Comparison of ENCODE assay signal across 11 cellular contexts in the genomic region with DNA sequence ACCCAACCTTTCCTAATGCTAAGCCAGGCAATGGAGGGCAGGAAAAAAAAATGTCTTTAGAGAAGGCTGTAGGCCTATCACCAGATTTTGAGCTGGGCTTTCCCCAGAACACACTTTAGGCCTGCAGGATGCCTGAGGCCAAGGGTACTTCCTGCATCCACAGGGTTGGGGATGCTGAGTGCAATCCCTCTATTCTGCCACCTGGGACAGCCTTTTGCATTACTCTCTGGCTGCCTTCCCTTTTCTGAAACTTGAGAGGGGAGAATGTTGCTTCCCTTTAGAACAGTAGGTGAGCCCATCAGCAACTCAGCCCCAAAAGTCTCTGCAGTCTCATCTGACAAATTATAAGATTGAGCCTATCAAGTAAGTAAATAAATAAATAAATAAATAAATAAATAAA.
DNase-seq lines count a peak whose midpoint lies in the region; ATAC-seq and TF ChIP-seq lines count a peak whose summit lies in the region.
"Had no signal": no experiment of that assay in that cellular context is flagged by ENCODE, and none has a peak within 500 bp of the region (broad histone marks: within the 10 kb centered on the region; RNA-seq: fewer than 3 reads in every experiment).

No MANE protein-coding gene starts in this region.

- POLR2A ChIA-PET in OCI-LY7 (lab: Charles Lee) = interaction anchor here (0.5 to 1.6 kb wide), 8 partner anchors 10 to 140 kb away, joined by 3 to 12 read pairs (median 4); no protein-coding TSS in a partner anchor

- H3K36me3 Mint-ChIP-seq in glutamatergic neuron (ENCODE audit: unreplicated experiment) = no peaks in the 10 kb centered on the region

- H3K9me3 Mint-ChIP-seq in glutamatergic neuron (ENCODE audit: unreplicated experiment) = peaks cover 2% of the 10 kb centered on the region

- no peaks in the 10 kb centered on the region for H3K36me3 ChIP-seq in H7 (replicated peaks; ENCODE audit: control insufficient read depth, insufficient read depth, low read length)
- no peaks in the 10 kb centered on the region for H3K36me3 ChIP-seq in OCI-LY7 (ENCODE audit: insufficient read depth, low read length)

- no peak overlapping the region for H3K4me3 Mint-ChIP-seq in glutamatergic neuron (ENCODE audit: unreplicated experiment)

- no peak overlapping the region for H2AFZ ChIP-seq in OCI-LY7 (ENCODE audit: low read length)

- no peaks in the 10 kb centered on the region for H3K27me3 ChIP-seq in H7 (ENCODE audit: control insufficient read depth, insufficient read depth, low read length)

- peaks cover 22% of the 10 kb centered on the region for H3K4me1 Mint-ChIP-seq in glutamatergic neuron (ENCODE audit: low read depth, unreplicated experiment)

- H3K4me1 ChIP-seq in OCI-LY7 (ENCODE audit: insufficient read depth, low read length, poor library complexity, severe bottlenecking) = peaks cover 40% of the 10 kb centered on the region

- H3K4me2 ChIP-seq in OCI-LY7 (ENCODE audit: low read length) = no peak overlapping the region

- no TSS peak for BruUV-seq in OCI-LY7 (replicated peaks; lab: Mats Ljungman, UMichigan)

- H4K20me1 ChIP-seq in OCI-LY7 (ENCODE audit: insufficient read depth, low read length) = no peaks in the 10 kb centered on the region

- intact Hi-C loops in OCI-LY7 (cut with micrococcal nuclease; ENCODE audit: unreplicated experiment) = no loop called here

- no peaks in the 10 kb centered on the region for H3K9me3 ChIP-seq in OCI-LY7 (ENCODE audit: low read length)

- no peak overlapping the region for H3K27ac Mint-ChIP-seq in glutamatergic neuron (ENCODE audit: unreplicated experiment)

- no peaks in the 10 kb centered on the region for H3K79me2 ChIP-seq in OCI-LY7 (ENCODE audit: insufficient read depth, low read depth, low read length)

- H3K27ac ChIP-seq in OCI-LY7 (ENCODE audit: low read depth, low read length, poor library complexity, severe bottlenecking) = no peak overlapping the region

- no peak overlapping the region for H3K4me3 ChIP-seq in H7 (ENCODE audit: insufficient read depth, low read depth, low read length)
- H3K4me3 ChIP-seq in OCI-LY7 (ENCODE audit: low read depth, low read length, poor library complexity, severe bottlenecking) = no peak overlapping the region

- H3K27me3 Mint-ChIP-seq in glutamatergic neuron (ENCODE audit: unreplicated experiment) = no peaks in the 10 kb centered on the region

- H3K9me2 ChIP-seq in OCI-LY7 (ENCODE audit: insufficient read depth, low read length) = no peaks in the 10 kb centered on the region

- DNase-seq in D341Med (ENCODE audit: low spot score) (peak; percentile 53), H7 (peak; percentile 35), OCI-LY7 (ENCODE audit: low spot score) (peak; percentile 55), glutamatergic neuron (peak; percentile 37)
- DNase-seq: activated CD4-positive, CD25-positive, alpha-beta regulatory T cell; left colon; stimulated activated CD4-positive, alpha-beta T cell treated with anti-CD3 and anti-CD28 coated beads, Interleukin-4, amount 100 ng/mL, for 4 hours had no signal

- ATAC-seq in GM21381 (IDR thresholded peaks at IDR 0.05; ENCODE audit: unreplicated experiment) (no peak), HG03432 (IDR thresholded peaks at IDR 0.05; ENCODE audit: unreplicated experiment) (no peak), GM21786 (IDR thresholded peaks at IDR 0.05; ENCODE audit: unreplicated experiment) (no peak), GM18517 (IDR thresholded peaks at IDR 0.05; ENCODE audit: unreplicated experiment) (no peak)
- ATAC-seq: left colon had no signal

- CTCF ChIA-PET in OCI-LY7 (lab: Charles Lee; ENCODE audit: unreplicated experiment) = no interaction called here

- TF ChIP-seq CTCF in OCI-LY7 (conservative IDR thresholded peaks at IDR 0.05; ENCODE audit: low read length) (peak; percentile 56), glutamatergic neuron (IDR thresholded peaks at IDR 0.05; ENCODE audit: partially characterized antibody, unreplicated experiment) (peak; percentile 49)
